9 cellular contexts compared by ENCODE assay signal in the genomic region with DNA sequence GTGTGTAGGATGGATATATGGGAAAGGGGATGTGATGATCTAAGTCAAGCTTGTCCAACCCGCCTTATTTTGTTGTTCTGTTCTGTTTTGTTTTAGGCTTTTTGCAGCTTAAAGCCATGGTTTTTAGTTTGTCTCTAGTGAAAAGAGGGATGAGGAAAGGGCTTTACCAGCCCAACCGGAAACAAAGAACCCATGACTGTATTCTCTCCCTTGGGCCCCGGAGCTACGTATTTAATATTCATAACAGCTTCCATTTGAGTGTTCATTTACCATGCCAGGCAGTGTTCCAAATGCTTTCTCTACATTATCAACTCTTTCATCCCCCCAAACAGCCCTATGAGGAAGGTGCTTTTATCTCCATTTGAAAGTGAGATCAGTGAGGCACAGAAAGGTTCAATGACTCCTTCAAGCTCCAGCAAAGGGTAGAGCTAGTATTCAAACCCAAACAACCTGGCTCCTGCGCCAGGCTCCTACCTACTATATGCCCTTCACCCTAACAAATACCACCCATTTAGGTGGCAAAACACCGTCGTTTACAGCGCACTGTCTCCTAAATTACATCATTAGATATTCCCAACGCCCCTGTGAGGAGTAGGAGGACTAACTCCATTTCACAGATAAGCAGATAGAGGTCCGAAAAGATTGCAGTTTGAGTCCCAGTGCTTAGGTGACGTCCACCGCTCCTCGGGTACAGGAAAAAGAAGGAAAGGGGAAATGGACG. TPM values are rescaled to one million over a fixed set of nuclear protein-coding genes. Genes with fewer than 3 reads are reported as not detected.
DNase-seq lines count a peak whose midpoint lies in the region; ATAC-seq and TF ChIP-seq lines count a peak whose summit lies in the region.
"Had no signal": no experiment of that assay in that cellular context is flagged by ENCODE, and none has a peak within 500 bp of the region (broad histone marks: within the 10 kb centered on the region; RNA-seq: fewer than 3 reads in every experiment).

No MANE protein-coding gene starts in this region.

- ATAC-seq in Right ventricle myocardium inferior, result no peak
- ATAC-seq in HG03565 (IDR thresholded peaks at IDR 0.05; ENCODE audit: unreplicated experiment), result no peak

- peak overlapping the region; percentile 93 for H3K9ac ChIP-seq in OCI-LY3 (ENCODE audit: low read length)

- H3K36me3 ChIP-seq in cardiac muscle cell (peaks cover 14% of the 10 kb centered on the region), OCI-LY3 (replicated peaks; ENCODE audit: low read depth, low read length) (peaks cover 31% of the 10 kb centered on the region), mesodermal cell (ENCODE audit: control insufficient read depth, insufficient read depth, low read length) (peaks cover 32% of the 10 kb centered on the region), uterus (no peaks in the 10 kb centered on the region)

- peak in 1 of 2 donors; percentile 47 for DNase-seq in cardiac muscle cell (ENCODE audit: low read depth in 1 of 2, low spot score in 1 of 2)
- DNase-seq in Right ventricle myocardium inferior (ENCODE audit: missing footprints), result no peak
- DNase-seq in uterus, result no peak
- no peak for DNase-seq in kidney glomerular epithelial cell (lab: John Stamatoyannopoulos, UW)

- H3K4me2 ChIP-seq in OCI-LY3 (ENCODE audit: low read length), result peak overlapping the region; percentile 76

- no peaks in the 10 kb centered on the region for H4K20me1 ChIP-seq in OCI-LY3 (ENCODE audit: insufficient read depth, low read length)

- intact Hi-C loops in Right ventricle myocardium inferior (cut with DNase I) (no loop called here), uterus (cut with DNase I; ENCODE audit: low total_unique reads) (no loop called here)

- H3K79me2 ChIP-seq in OCI-LY3 (ENCODE audit: low read length), result peaks cover 59% of the 10 kb centered on the region

- H3K27ac ChIP-seq in cardiac muscle cell (peak overlapping the region; percentile 93), OCI-LY3 (ENCODE audit: low read length) (peak overlapping the region; percentile 89), cingulate gyrus (ENCODE audit: low read depth, low read length) (peak overlapping the region; percentile 90), mesodermal cell (ENCODE audit: low read depth, low read length, severe bottlenecking) (peak overlapping the region; percentile 95), uterus (peak overlapping the region; percentile 84 to 99)

- H3K4me3 ChIP-seq in cardiac muscle cell (peak overlapping the region; percentile 80), OCI-LY3 (ENCODE audit: low read length) (peak overlapping the region; percentile 89), mesodermal cell (ENCODE audit: extremely low read depth, insufficient read depth, low read length, poor library complexity, severe bottlenecking) (peak overlapping the region; percentile 69), uterus (peak overlapping the region; percentile 67 to 97)

- H3K9me3 ChIP-seq in cardiac muscle cell (ENCODE audit: low read depth) (no peaks in the 10 kb centered on the region), OCI-LY3 (ENCODE audit: insufficient read depth, low read length) (no peaks in the 10 kb centered on the region), mesodermal cell (ENCODE audit: control insufficient read depth, low read length) (no peaks in the 10 kb centered on the region), uterus (no peaks in the 10 kb centered on the region)

- H3K27me3 ChIP-seq in cardiac muscle cell (no peaks in the 10 kb centered on the region), OCI-LY3 (ENCODE audit: low read depth, low read length) (no peaks in the 10 kb centered on the region), uterus (no peaks in the 10 kb centered on the region)

- 13 to 18% methylated on average over 9 of the region's 14 CpGs for WGBS in mesodermal cell (ENCODE audit: insufficient coverage in 2 of 2), 2 experiments

- H3K4me1 ChIP-seq in cardiac muscle cell (ENCODE audit: low read depth), result peaks cover 9% of the 10 kb centered on the region
- H3K4me1 ChIP-seq in OCI-LY3 (ENCODE audit: low read length), result peaks cover 18% of the 10 kb centered on the region
- peaks cover 5% of the 10 kb centered on the region for H3K4me1 ChIP-seq in mesodermal cell (ENCODE audit: control insufficient read depth, insufficient read depth, low read length, poor library complexity, severe bottlenecking)
- peaks cover 0 to 10% of the 10 kb centered on the region in 2 donors for H3K4me1 ChIP-seq in uterus

- H2AFZ ChIP-seq in OCI-LY3 (ENCODE audit: low read depth, low read length), result peak overlapping the region; percentile 86

- no peak for TF ChIP-seq CTCF in cardiac muscle cell (IDR thresholded peaks at IDR 0.05; ENCODE audit: low read depth, low read length)
- TF ChIP-seq CTCF in OCI-LY3 (IDR thresholded peaks at IDR 0.05; ENCODE audit: low read depth, low read length), result no peak
- TF ChIP-seq CTCF in uterus (IDR thresholded peaks at IDR 0.05), result no peak

- TF ChIP-seq POLR2A in uterus (IDR thresholded peaks at IDR 0.05), result no peak

RNA-seq across cellular contexts. Expression of gene GTPBP8, which starts 27.8 kb away (rescaled TPM):
- total RNA-seq in cardiac muscle cell (34.0 and 61.6 TPM in 2 replicates), Right ventricle myocardium inferior (27.6 TPM), uterus (10 to 100 TPM in 3 of 4 donors, 1 to 10 TPM in 1; 5.4 to 37.6 (median 18.4) TPM)
- polyA plus RNA-seq in cardiac muscle cell, result 20.5 and 21.2 TPM in 2 replicates
- polyA plus RNA-seq in mesodermal cell (2013, experiment 1 of 2), result 24.0 TPM
- polyA plus RNA-seq in mesodermal cell (2013, experiment 2 of 2), result 26.3 TPM

RNA-seq across cellular contexts. Expression of gene CD200R1, which starts 43.7 kb away (rescaled TPM):
- total RNA-seq in cardiac muscle cell (0.18 and 0.36 TPM in 2 replicates), Right ventricle myocardium inferior (1.0 TPM), uterus (1 to 10 TPM in 2 of 4 donors, under 1 TPM in 1, not detected in 1; 0.40 to 5.7 (median 1.5) TPM)
- not detected in 2 replicates for polyA plus RNA-seq in cardiac muscle cell
- 0.29 TPM for polyA plus RNA-seq in mesodermal cell (2013, experiment 1 of 2)
- polyA plus RNA-seq in mesodermal cell (2013, experiment 2 of 2), result 0.66 TPM
- total RNA-seq: pulmonary artery endothelial cell had no signal
